ENCODE assay signal across 24 cellular contexts in the genomic region with DNA sequence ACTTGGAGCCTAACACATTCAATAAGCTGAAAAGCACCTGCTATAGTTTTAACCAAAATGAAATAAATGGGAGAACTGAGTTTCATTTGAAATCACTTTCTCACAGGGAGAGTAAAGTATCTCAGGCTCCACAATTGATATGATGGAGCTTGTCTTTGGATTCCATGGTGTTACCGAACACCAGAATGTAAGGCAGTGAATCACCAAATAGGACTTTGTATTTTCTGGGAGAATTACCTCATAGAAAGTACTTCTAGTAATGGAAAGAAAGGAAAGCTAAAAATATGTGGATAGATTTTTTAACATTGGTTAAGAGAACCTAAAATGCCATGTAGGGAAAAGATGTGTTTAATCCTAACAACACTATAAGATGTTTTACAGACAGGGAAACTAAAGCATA.
"Had no signal": no experiment of that assay in that cellular context is flagged by ENCODE, and none has a peak within 500 bp of the region (broad histone marks: within the 10 kb centered on the region; RNA-seq: fewer than 3 reads in every experiment).

No MANE protein-coding gene starts in this region.

- H3K27ac Mint-ChIP-seq: endodermal cell; naive thymus-derived CD4-positive, alpha-beta T cell; nephron progenitor cell; progenitor cell of endocrine pancreas; stimulated activated memory B cell treated with anti-CD40 and anti-IgM and Interleukin-4, amounts not matched to agents 10 μg/mL and 1 μg/mL and 100 μg/mL, for 72 hours; stimulated activated naive CD8-positive, alpha-beta T cell treated with anti-CD3 and anti-CD28 coated beads, Interleukin-15, Interleukin-2, amounts not matched to agents 100 ng/mL and 50 ng/mL, for 24 hours had no signal

- FAIRE-seq: endothelial cell of umbilical vein, pancreas had no signal

- DNase-seq: cerebellar nuclear complex; colonic mucosa; effector CD4-positive, alpha-beta T cell; endodermal cell; erythroblast; foreskin melanocyte; heart left ventricle; hippocampal formation; kidney glomerular epithelial cell; mesendoderm; naive thymus-derived CD4-positive, alpha-beta T cell; nephron progenitor cell; pancreas; right cardiac atrium; spleen; stimulated activated CD4-positive, alpha-beta T cell treated with anti-CD3 and anti-CD28 coated beads, Interleukin-15, amount 100 ng/mL, for 24 hours; stimulated activated CD4-positive, alpha-beta T cell treated with anti-CD3 and anti-CD28 coated beads, Interleukin-1b, Interleukin-23, amount 100 ng/mL, for 48 hours; stimulated activated CD4-positive, alpha-beta T cell treated with anti-CD3 and anti-CD28 coated beads, Interleukin-4, amount 100 ng/mL, for 24 hours; transverse colon had no signal

- H3K9me3 ChIP-seq: colonic mucosa, heart left ventricle, pancreas, thoracic aorta, transverse colon had no signal

- H3K4me1 Mint-ChIP-seq: endodermal cell; naive thymus-derived CD4-positive, alpha-beta T cell; nephron progenitor cell; stimulated activated memory B cell treated with anti-CD40 and anti-IgM and Interleukin-4, amounts not matched to agents 10 μg/mL and 1 μg/mL and 100 μg/mL, for 72 hours had no signal

- H3K36me3 Mint-ChIP-seq: naive thymus-derived CD4-positive, alpha-beta T cell; stimulated activated memory B cell treated with anti-CD40 and anti-IgM and Interleukin-4, amounts not matched to agents 10 μg/mL and 1 μg/mL and 100 μg/mL, for 72 hours had no signal

- H3K36me3 ChIP-seq: colonic mucosa, heart left ventricle, pancreas, spleen, thoracic aorta, transverse colon had no signal

- H3K27me3 ChIP-seq: colonic mucosa, heart left ventricle, pancreas, spleen, transverse colon had no signal

- H3K4me3 Mint-ChIP-seq: endodermal cell; naive thymus-derived CD4-positive, alpha-beta T cell; nephron progenitor cell; stimulated activated memory B cell treated with anti-CD40 and anti-IgM and Interleukin-4, amounts not matched to agents 10 μg/mL and 1 μg/mL and 100 μg/mL, for 72 hours; stimulated activated naive CD8-positive, alpha-beta T cell treated with anti-CD3 and anti-CD28 coated beads, Interleukin-15, Interleukin-2, amounts not matched to agents 100 ng/mL and 50 ng/mL, for 24 hours had no signal

- H3K27me3 Mint-ChIP-seq: progenitor cell of endocrine pancreas; stimulated activated memory B cell treated with anti-CD40 and anti-IgM and Interleukin-4, amounts not matched to agents 10 μg/mL and 1 μg/mL and 100 μg/mL, for 72 hours; stimulated activated naive CD8-positive, alpha-beta T cell treated with anti-CD3 and anti-CD28 coated beads, Interleukin-15, Interleukin-2, amounts not matched to agents 100 ng/mL and 50 ng/mL, for 24 hours had no signal

- H3K4me3 ChIP-seq: colonic mucosa, heart left ventricle, pancreas, spleen, thoracic aorta, transverse colon had no signal

- H3K9me3 Mint-ChIP-seq: endodermal cell had no signal

- ATAC-seq: heart left ventricle; naive thymus-derived CD4-positive, alpha-beta T cell; pancreas; right cardiac atrium; stimulated activated memory B cell treated with anti-CD40 and anti-IgM and Interleukin-4, amounts not matched to agents 10 μg/mL and 1 μg/mL and 100 μg/mL, for 72 hours had no signal

- H3K27ac ChIP-seq: colonic mucosa, heart left ventricle, pancreas, spleen, thoracic aorta, transverse colon had no signal

- H3K4me1 ChIP-seq: colonic mucosa, heart left ventricle, pancreas, spleen, transverse colon had no signal
